ENCODE assay signal across 13 cellular contexts in the genomic region with DNA sequence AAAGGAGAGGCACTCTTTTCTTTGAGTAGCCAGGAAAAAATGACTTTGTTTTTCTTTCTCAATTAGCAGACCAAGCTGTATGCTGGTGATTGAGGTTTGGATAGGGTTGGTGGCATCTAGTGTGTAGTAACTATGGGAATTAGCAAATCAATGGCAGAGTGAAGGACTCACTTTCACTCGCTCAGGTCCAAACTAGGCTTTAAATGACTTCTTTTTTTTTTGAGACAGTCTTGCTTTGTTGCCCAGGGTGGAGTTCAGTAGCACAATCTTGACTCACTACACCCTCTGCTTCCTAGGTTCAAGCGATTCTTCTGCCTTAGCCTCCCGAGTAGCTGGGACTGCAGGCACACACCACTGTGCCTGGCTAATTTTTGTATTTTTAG. TPM values are rescaled to one million over a fixed set of nuclear protein-coding genes. Genes with fewer than 3 reads are reported as not detected.
DNase-seq lines count a peak whose midpoint lies in the region; ATAC-seq, FAIRE-seq and TF ChIP-seq lines count a peak whose summit lies in the region.
"Had no signal": no experiment of that assay in that cellular context is flagged by ENCODE, and none has a peak within 500 bp of the region (broad histone marks: within the 10 kb centered on the region; RNA-seq: fewer than 3 reads in every experiment).

No MANE protein-coding gene starts in this region.

- intact Hi-C loops in right cardiac atrium (cut with DNase I), result no loop called here

- no peaks in the 10 kb centered on the region for H3K9me2 ChIP-seq in MM.1S (replicated peaks; ENCODE audit: insufficient read depth, low read length)

- H3K4me3 Mint-ChIP-seq in endothelial cell (ENCODE audit: unreplicated experiment) (no peak overlapping the region), glutamatergic neuron (ENCODE audit: unreplicated experiment) (no peak overlapping the region)

- TF ChIP-seq CTCF in MM.1S (IDR thresholded peaks at IDR 0.05; ENCODE audit: low read length), result no peak
- TF ChIP-seq CTCF in endothelial cell (IDR thresholded peaks at IDR 0.05; ENCODE audit: unreplicated experiment), result no peak
- TF ChIP-seq CTCF in glutamatergic neuron (IDR thresholded peaks at IDR 0.05; ENCODE audit: partially characterized antibody, unreplicated experiment), result no peak

- peak; percentile 59 for FAIRE-seq in GM12891 (lab: Jason Lieb, UNC)

- H3K27me3 ChIP-seq in MM.1S (replicated peaks; ENCODE audit: insufficient read depth, low read length), result no peaks in the 10 kb centered on the region
- H3K27me3 ChIP-seq in right cardiac atrium (ENCODE audit: control insufficient read depth, insufficient read depth), result no peaks in the 10 kb centered on the region
- H3K27me3 ChIP-seq: brain microvascular endothelial cell had no signal

- no peaks in the 10 kb centered on the region for H3K4me1 Mint-ChIP-seq in endothelial cell (ENCODE audit: unreplicated experiment)
- peaks cover 3% of the 10 kb centered on the region for H3K4me1 Mint-ChIP-seq in glutamatergic neuron (ENCODE audit: low read depth, unreplicated experiment)

- peaks cover 35% of the 10 kb centered on the region for H3F3A ChIP-seq in MM.1S (ENCODE audit: insufficient read depth, low read length)

- H3K27ac Mint-ChIP-seq in endothelial cell (ENCODE audit: unreplicated experiment) (peak overlapping the region; percentile 43), glutamatergic neuron (ENCODE audit: unreplicated experiment) (no peak overlapping the region)

- peak; percentile 19 for ATAC-seq in GM21723 (IDR thresholded peaks at IDR 0.05; ENCODE audit: unreplicated experiment)
- no peak for ATAC-seq in right cardiac atrium

- H3K79me2 ChIP-seq in MM.1S (ENCODE audit: low read length), result peaks cover 10% of the 10 kb centered on the region; the same call in 1 of the 2 replicates

- H3K4me3 ChIP-seq in MM.1S (ENCODE audit: low read length) (peak overlapping the region; percentile 41), right cardiac atrium (ENCODE audit: low read length) (no peak overlapping the region)

- peak overlapping the region; percentile 77 for H3K4me2 ChIP-seq in MM.1S (ENCODE audit: low read depth, low read length)

- H3K9me3 ChIP-seq in MM.1S (replicated peaks; ENCODE audit: insufficient read depth, low read length) (no peaks in the 10 kb centered on the region), right cardiac atrium (ENCODE audit: control insufficient read depth, low read length) (no peaks in the 10 kb centered on the region)

- peaks cover 15% of the 10 kb centered on the region for H3K36me3 Mint-ChIP-seq in endothelial cell (ENCODE audit: low read depth, unreplicated experiment)
- H3K36me3 Mint-ChIP-seq in glutamatergic neuron (ENCODE audit: unreplicated experiment), result peaks cover 17% of the 10 kb centered on the region

- H3K27ac ChIP-seq in MM.1S (ENCODE audit: low read length) (peak overlapping the region; percentile 85), right cardiac atrium (ENCODE audit: low read length) (no peak overlapping the region)
- H3K27ac ChIP-seq: brain microvascular endothelial cell had no signal

- H2AFZ ChIP-seq in MM.1S (ENCODE audit: low read length), result no peak overlapping the region

- H3K9me3 Mint-ChIP-seq in endothelial cell (ENCODE audit: unreplicated experiment) (no peaks in the 10 kb centered on the region), glutamatergic neuron (ENCODE audit: unreplicated experiment) (peaks cover 3% of the 10 kb centered on the region)

- peaks cover 26% of the 10 kb centered on the region for H3K4me1 ChIP-seq in MM.1S (ENCODE audit: low read length)
- H3K4me1 ChIP-seq in right cardiac atrium (ENCODE audit: control insufficient read depth, insufficient read depth, low read length), result no peaks in the 10 kb centered on the region

- H3K9ac ChIP-seq in MM.1S (ENCODE audit: low read length), result peak overlapping the region; percentile 61

- H4K20me1 ChIP-seq in MM.1S (ENCODE audit: insufficient read depth, low read length), result no peaks in the 10 kb centered on the region

- WGBS in right cardiac atrium, result 91% methylated on average over 3 of the region's 3 CpGs

- DNase-seq in GM12891 (ENCODE audit: insufficient read length, low spot score) (no peak), MM.1S (peak; percentile 31), endothelial cell (ENCODE audit: low spot score) (no peak), right cardiac atrium (no peak), DMS153 treated with DMSO at 0.1 percent for 48 hours (lab: John Stamatoyannopoulos, UW; ENCODE audit: unreplicated experiment) (no peak), HPDE6-E6E7 (ENCODE audit: extremely low spot score) (no peak), glutamatergic neuron (no peak)
- DNase-seq: activated CD4-positive, alpha-beta T cell treated with anti-CD3 and anti-CD28 coated beads for 1 hour; DMS 273 treated with DMSO at 0.1 percent for 48 hours; foreskin melanocyte; NCI-H1092 treated with DMSO at 0.1 percent for 48 hours had no signal

- no peak for TF ChIP-seq POLR2A in GM12891 (IDR thresholded peaks at IDR 0.05; ENCODE audit: low read depth, low read length)

- H3K27me3 Mint-ChIP-seq in endothelial cell (ENCODE audit: unreplicated experiment) (no peaks in the 10 kb centered on the region), glutamatergic neuron (ENCODE audit: unreplicated experiment) (no peaks in the 10 kb centered on the region)

- no peaks in the 10 kb centered on the region for H3K36me3 ChIP-seq in MM.1S (replicated peaks; ENCODE audit: insufficient read depth, low read length)

TF ChIP-seq in GM12891, 5 proteins besides CTCF, POLR2A, EP300 and RAD21:
- peak; percentile 59; the same call in 1 of the 2 replicates for TF ChIP-seq SPI1 (IDR thresholded peaks at IDR 0.05; ENCODE audit: low read depth, low read length)
- no peak for TF ChIP-seq PAX5 (IDR thresholded peaks at IDR 0.05; ENCODE audit: insufficient read depth, low read length, severe bottlenecking)
TF ChIP-seq in GM12891: peak in this region for 1.

RNA-seq across cellular contexts. Expression of gene PRKCI, which starts 35.9 kb away (rescaled TPM):
- 3.3 TPM for polyA plus RNA-seq in GM12891 (2012; ENCODE audit: low read depth, missing spikeins)
- total RNA-seq in endothelial cell (ENCODE audit: unreplicated experiment), result 39.7 TPM
- 10 to 100 TPM; 16.3 to 20.6 (median 17.0) TPM for total RNA-seq in right cardiac atrium
- 9.0 TPM for polyA plus RNA-seq in right cardiac atrium
- 175 TPM for total RNA-seq in glutamatergic neuron (ENCODE audit: unreplicated experiment)
